14 cellular contexts compared by ENCODE assay signal in the genomic region with DNA sequence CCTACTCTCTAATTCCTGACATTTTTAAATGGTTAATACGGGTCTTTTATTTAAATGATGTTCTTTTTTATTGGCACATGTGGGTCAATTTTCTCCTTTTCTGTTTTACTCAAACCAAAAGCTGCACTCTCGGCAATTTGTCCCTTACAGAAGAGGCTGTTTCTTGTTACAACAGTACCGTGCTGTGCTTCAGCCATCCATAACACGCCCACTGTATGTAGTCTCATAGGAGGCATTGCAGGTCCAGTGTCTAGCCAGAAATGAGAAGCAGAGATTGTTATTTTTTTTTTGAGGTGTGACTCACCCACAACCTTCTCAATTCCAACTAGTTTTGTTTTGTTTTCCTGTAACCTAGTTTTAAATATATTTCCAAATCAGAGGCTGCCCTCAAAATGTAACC.
A peak's percentile ranks its signal among the peaks of the same experiment; 100 is the strongest.
DNase-seq lines count a peak whose midpoint lies in the region; ATAC-seq, FAIRE-seq and TF ChIP-seq lines count a peak whose summit lies in the region.
"Had no signal": no experiment of that assay in that cellular context is flagged by ENCODE, and none has a peak within 500 bp of the region (broad histone marks: within the 10 kb centered on the region; RNA-seq: fewer than 3 reads in every experiment).

No MANE protein-coding gene starts in this region.

- H3K27me3 ChIP-seq in ACC112 (ENCODE audit: insufficient read depth, low read length): no peaks in the 10 kb centered on the region
- no peaks in the 10 kb centered on the region for H3K27me3 ChIP-seq in brain microvascular endothelial cell (replicated peaks)
- H3K27me3 ChIP-seq in lower lobe of right lung (ENCODE audit: low read depth): no peaks in the 10 kb centered on the region
- H3K27me3 ChIP-seq: pancreas had no signal

- ATAC-seq in lower lobe of right lung: peak; percentile 34 to 36
- ATAC-seq in left ventricle myocardium superior: no peak
- no peak for ATAC-seq in HG03097 (IDR thresholded peaks at IDR 0.05; ENCODE audit: low FRiP score, unreplicated experiment)

- peak; percentile 68 for DNase-seq in brain microvascular endothelial cell
- DNase-seq in lower lobe of right lung: no peak
- no peak for DNase-seq in left ventricle myocardium superior
- no peak for DNase-seq in HuH-7 (ENCODE audit: low spot score)
- no peak for DNase-seq in kidney
- DNase-seq: activated CD8-positive, alpha-beta memory T cell treated with anti-CD3 and anti-CD28 coated beads, Interleukin-2, amount 50 U/mL, for 4 hours; activated naive CD8-positive, alpha-beta T cell treated with anti-CD3 and anti-CD28 coated beads, Interleukin-2, amount 10 ng/mL, durations not matched to agents 7 days and 5 days; hippocampal formation; pancreas; Right ventricle myocardium superior had no signal

- H3K9me3 ChIP-seq in HEK293 (ENCODE audit: control insufficient read depth, insufficient read depth, low read depth, low read length) (no peaks in the 10 kb centered on the region), lower lobe of right lung (no peaks in the 10 kb centered on the region), kidney (ENCODE audit: control insufficient read depth in 1 of 2, low read length in 2 of 2) (no peaks in the 10 kb centered on the region)
- H3K9me3 ChIP-seq: pancreas had no signal

- TF ChIP-seq CTCF in HEK293 (tag by site-specific recombination; IDR thresholded peaks at IDR 0.05) (no peak), brain microvascular endothelial cell (IDR thresholded peaks at IDR 0.05; ENCODE audit: low read depth, low read length, missing control alignments) (no peak), lower lobe of right lung (IDR thresholded peaks at IDR 0.05) (no peak), kidney (IDR thresholded peaks at IDR 0.05; ENCODE audit: borderline replicate concordance, extremely low read depth, insufficient read depth) (no peak)

- in situ Hi-C loops in brain microvascular endothelial cell (cut with HindIII; ENCODE audit: low pct_ligation_motif_present, low sequenced_read_pairs): loop anchor here (25.0 kb wide), 1 partner anchor 736 kb away; no protein-coding TSS in a partner anchor

- H3K4me3 ChIP-seq in ACC112 (ENCODE audit: low read depth, low read length) (peak overlapping the region; percentile 67), HEK293 (ENCODE audit: low read depth, low read length) (no peak overlapping the region), brain microvascular endothelial cell (ENCODE audit: low read depth, low read length) (no peak overlapping the region), lower lobe of right lung (no peak overlapping the region), kidney (ENCODE audit: low read length in 2 of 2) (no peak overlapping the region)
- H3K4me3 ChIP-seq: pancreas had no signal

- H3K27ac ChIP-seq in ACC112 (ENCODE audit: low read depth, low read length) (peak overlapping the region; percentile 34), HEK293 (ENCODE audit: extremely low read depth, low read depth, low read length) (no peak overlapping the region), brain microvascular endothelial cell (no peak overlapping the region), lower lobe of right lung (no peak overlapping the region), kidney (ENCODE audit: low read depth in 2 of 2, low read length in 2 of 2) (no peak overlapping the region)
- H3K27ac ChIP-seq: pancreas, VCaP had no signal

- no peak for FAIRE-seq in kidney (lab: Jason Lieb, UNC)

- H2AFZ ChIP-seq in ACC112 (ENCODE audit: low read length, unreplicated experiment): peak overlapping the region; percentile 51

- CTCF ChIA-PET in HEK293 (lab: Yijun Ruan, JAX): interaction anchor here (0.6 to 2.6 kb wide), 14 partner anchors 8 to 737 kb away, joined by 3 to 9 read pairs (median 4); no protein-coding TSS in a partner anchor

- H3K4me1 ChIP-seq in ACC112 (ENCODE audit: control insufficient read depth, insufficient read depth, low read length, unreplicated experiment): peaks cover 23% of the 10 kb centered on the region
- no peaks in the 10 kb centered on the region for H3K4me1 ChIP-seq in HEK293 (ENCODE audit: control insufficient read depth, insufficient read depth, low read length)
- H3K4me1 ChIP-seq in lower lobe of right lung: peaks cover 21% of the 10 kb centered on the region
- H3K4me1 ChIP-seq in kidney (ENCODE audit: control insufficient read depth in 1 of 2, insufficient read depth in 1 of 2, low read depth in 1 of 2, low read length in 2 of 2): no peaks in the 10 kb centered on the region

- intact Hi-C loops in lower lobe of right lung (cut with DNase I): no loop called here
- intact Hi-C loops in left ventricle myocardium superior (cut with micrococcal nuclease): no loop called here
- intact Hi-C loops in kidney (cut with DNase I): no loop called here

- H3K9ac ChIP-seq in kidney (ENCODE audit: low read length in 2 of 2): no peak overlapping the region

- no peaks in the 10 kb centered on the region for H3K79me2 ChIP-seq in ACC112 (ENCODE audit: control insufficient read depth, insufficient read depth, low read length, unreplicated experiment)

- POLR2A ChIA-PET in HEK293 (lab: Yijun Ruan, JAX): no interaction called here

- no peaks in the 10 kb centered on the region for H3K36me3 ChIP-seq in ACC112 (ENCODE audit: insufficient read depth, low read length)
- no peaks in the 10 kb centered on the region for H3K36me3 ChIP-seq in HEK293 (ENCODE audit: control insufficient read depth in 2 of 2, insufficient read depth in 1 of 2, low read length in 2 of 2)
- no peaks in the 10 kb centered on the region for H3K36me3 ChIP-seq in brain microvascular endothelial cell (replicated peaks)
- no peaks in the 10 kb centered on the region for H3K36me3 ChIP-seq in lower lobe of right lung
- H3K36me3 ChIP-seq in kidney (ENCODE audit: control insufficient read depth in 1 of 2, insufficient read depth in 2 of 2, low read length in 2 of 2): no peaks in the 10 kb centered on the region
- H3K36me3 ChIP-seq: pancreas had no signal

TF ChIP-seq in HEK293, 187 proteins besides CTCF, POLR2A, EP300 and RAD21:
- TF ChIP-seq ZNF571 (tag by site-specific recombination; IDR thresholded peaks at IDR 0.05): no peak
- 0 out of 2 replicates have a peak, but pooled peaks have one; percentile 9 for TF ChIP-seq ZFHX2 (tag by site-specific recombination; conservative IDR thresholded peaks at IDR 0.05)
TF ChIP-seq in HEK293: peak in this region for 1.

Comparison
In these comparisons a context has a peak if more than half of its experiments do, and no peak if none do; other contexts are left out.
1. ATAC-seq: peak in lower lobe of right lung (2 of 2); none in left ventricle myocardium superior (single experiment) and HG03097 (single experiment).